Comparison of ENCODE assay signal across 11 cellular contexts in genomic region chr11:70470127-70470526, GRCh38.
DNase-seq lines count a peak whose midpoint lies in the region; ATAC-seq and TF ChIP-seq lines count a peak whose summit lies in the region.
"Had no signal": no experiment of that assay in that cellular context is flagged by ENCODE, and none has a peak within 500 bp of the region (broad histone marks: within the 10 kb centered on the region; RNA-seq: fewer than 3 reads in every experiment).

No MANE protein-coding gene starts in this region.

- H3K4me3 ChIP-seq in heart left ventricle = no peak overlapping the region
- no peak overlapping the region for H3K4me3 ChIP-seq in breast epithelium
- H3K4me3 ChIP-seq: thyroid gland had no signal

- H3K4me1 Mint-ChIP-seq in activated naive CD4-positive, alpha-beta T cell treated with anti-CD3 and anti-CD28 coated beads for 36 hours (ENCODE audit: low read depth) = peaks cover 2% of the 10 kb centered on the region

- TF ChIP-seq CTCF in heart left ventricle (IDR thresholded peaks at IDR 0.05) (no peak), breast epithelium (IDR thresholded peaks at IDR 0.05) (no peak)

- H3K4me1 ChIP-seq in heart left ventricle (peaks cover 0 to 9% (median 1%) of the 10 kb centered on the region in 12 donors), breast epithelium (no peaks in the 10 kb centered on the region)

- 23 to 55% (median 33%) methylated on average over 6 of the region's 6 CpGs for WGBS in heart left ventricle, 4 donors

- H3K4me3 Mint-ChIP-seq in activated naive CD4-positive, alpha-beta T cell treated with anti-CD3 and anti-CD28 coated beads for 36 hours = no peak overlapping the region

- intact Hi-C loops in heart left ventricle (cut with DNase I) (loop anchor here in 1 of 10 donors (1.0 kb wide), 1 partner anchor 12 kb away; no protein-coding TSS in a partner anchor), breast epithelium (cut with DNase I; ENCODE audit: low total_unique reads) (no loop called here)
- intact Hi-C loops in activated naive CD4-positive, alpha-beta T cell treated with anti-CD3 and anti-CD28 coated beads for 36 hours (cut with micrococcal nuclease) = no loop called here

- H3K27me3 Mint-ChIP-seq in activated naive CD4-positive, alpha-beta T cell treated with anti-CD3 and anti-CD28 coated beads for 36 hours (ENCODE audit: low read depth) = peaks cover 4% of the 10 kb centered on the region

- H3K27me3 ChIP-seq in heart left ventricle = no peaks in the 10 kb centered on the region
- H3K27me3 ChIP-seq in breast epithelium = no peaks in the 10 kb centered on the region
- H3K27me3 ChIP-seq: thyroid gland had no signal

- CTCF ChIA-PET in activated naive CD4-positive, alpha-beta T cell treated with anti-CD3 and anti-CD28 coated beads for 36 hours (lab: Charles Lee) = no interaction called here

- no peaks in the 10 kb centered on the region for H3K36me3 ChIP-seq in heart left ventricle
- no peaks in the 10 kb centered on the region for H3K36me3 ChIP-seq in breast epithelium
- H3K36me3 ChIP-seq: thyroid gland had no signal

- DNase-seq in GDM1 (lab: John Stamatoyannopoulos, UW) = peak; percentile 87
- DNase-seq in NCI-H2171 treated with DMSO at 0.1 percent for 48 hours (lab: John Stamatoyannopoulos, UW) = peak; percentile 63
- DNase-seq in heart left ventricle = peak in 1 of 5 donors; percentile 49
- DNase-seq in activated naive CD4-positive, alpha-beta T cell treated with anti-CD3 and anti-CD28 coated beads for 36 hours = no peak
- no peak for DNase-seq in breast epithelium (ENCODE audit: low spot score in 2 of 2)
- DNase-seq in activated T-cell treated with anti-CD3 and anti-CD28 coated beads, Interleukin-2, amount 50 U/mL, for 48 hours = no peak
- DNase-seq in stimulated activated CD4-positive, alpha-beta T cell treated with anti-CD3 and anti-CD28 coated beads, Interleukin-12 subunit alpha, Interleukin-12 subunit beta, amount 100 ng/mL, for 4 hours = no peak
- DNase-seq: stimulated activated CD4-positive, alpha-beta T cell treated with anti-CD3 and anti-CD28 coated beads, Interleukin-15, amount 100 ng/mL, for 24 hours; thyroid gland had no signal

- H3K9me3 Mint-ChIP-seq in activated naive CD4-positive, alpha-beta T cell treated with anti-CD3 and anti-CD28 coated beads for 36 hours = no peaks in the 10 kb centered on the region

- ATAC-seq in HG02623 (IDR thresholded peaks at IDR 0.05; ENCODE audit: unreplicated experiment) (peak; percentile 45), heart left ventricle (peak in 3 of 4 donors; percentile 46 to 74 (median 69))

- H3K9me3 ChIP-seq in heart left ventricle = no peaks in the 10 kb centered on the region
- H3K9me3 ChIP-seq in breast epithelium = no peaks in the 10 kb centered on the region
- H3K9me3 ChIP-seq: thyroid gland had no signal

- no peak overlapping the region for H3K27ac Mint-ChIP-seq in activated naive CD4-positive, alpha-beta T cell treated with anti-CD3 and anti-CD28 coated beads for 36 hours

- H3K27ac ChIP-seq in heart left ventricle = peak overlapping the region in 8 of 12 donors; percentile 4 to 43 (median 14)
- H3K27ac ChIP-seq in breast epithelium = no peak overlapping the region
- H3K27ac ChIP-seq: C4-2B, thyroid gland had no signal

- H3K36me3 Mint-ChIP-seq in activated naive CD4-positive, alpha-beta T cell treated with anti-CD3 and anti-CD28 coated beads for 36 hours (ENCODE audit: low read depth) = no peaks in the 10 kb centered on the region

- TF ChIP-seq POLR2A in heart left ventricle (IDR thresholded peaks at IDR 0.05) = no peak
- TF ChIP-seq POLR2A in breast epithelium (IDR thresholded peaks at IDR 0.05) = no peak

Comparison
In these comparisons a context has a peak if more than half of its experiments do, and no peak if none do; other contexts are left out.
1. DNase-seq: peak in GDM1 (single experiment) and NCI-H2171 treated with DMSO at 0.1 percent for 48 hours (single experiment); none in activated naive CD4-positive, alpha-beta T cell treated with anti-CD3 and anti-CD28 coated beads for 36 hours (single experiment), breast epithelium (0 of 2), activated T-cell treated with anti-CD3 and anti-CD28 coated beads, Interleukin-2, amount 50 U/mL, for 48 hours (0 of 2) and stimulated activated CD4-positive, alpha-beta T cell treated with anti-CD3 and anti-CD28 coated beads, Interleukin-12 subunit alpha, Interleukin-12 subunit beta, amount 100 ng/mL, for 4 hours (single experiment).
2. H3K27ac ChIP-seq: peak in heart left ventricle (8 of 12); none in breast epithelium (0 of 2).